ENCODE assay signal across 10 cellular contexts in the genomic region with DNA sequence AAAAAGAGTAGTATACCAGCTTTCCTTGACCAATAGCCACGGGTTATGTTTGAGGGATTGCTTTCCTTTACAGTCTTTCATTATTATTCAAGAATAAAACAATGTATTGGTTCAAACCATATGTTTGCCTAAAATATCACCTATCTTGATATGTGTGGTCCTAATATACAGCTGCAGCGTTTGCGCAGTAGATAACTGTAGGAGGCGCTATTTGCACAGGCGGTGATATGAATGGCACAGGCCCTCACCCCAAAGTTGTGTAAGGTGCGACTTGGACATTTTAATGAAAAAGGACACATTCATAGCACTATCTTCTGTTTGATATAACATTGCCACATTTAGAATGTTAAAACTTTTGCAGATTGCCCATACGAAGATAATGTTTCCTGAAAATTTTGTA.
A peak's percentile ranks its signal among the peaks of the same experiment; 100 is the strongest.
DNase-seq lines count a peak whose midpoint lies in the region; ATAC-seq, FAIRE-seq and TF ChIP-seq lines count a peak whose summit lies in the region.
"Had no signal": no experiment of that assay in that cellular context is flagged by ENCODE, and none has a peak within 500 bp of the region (broad histone marks: within the 10 kb centered on the region; RNA-seq: fewer than 3 reads in every experiment).

No MANE protein-coding gene starts in this region.

- no peaks in the 10 kb centered on the region for H3K9me1 ChIP-seq in K562 (ENCODE audit: control insufficient read depth, insufficient read depth, low read length)

- no peaks in the 10 kb centered on the region for H3K4me1 ChIP-seq in Karpas-422 (ENCODE audit: low read length)
- H3K4me1 ChIP-seq in K562 (replicated peaks in 1 of 2; ENCODE audit: control insufficient read depth in 2 of 2, insufficient read depth in 2 of 2, low read length in 2 of 2) = no peaks in the 10 kb centered on the region
- no peaks in the 10 kb centered on the region for H3K4me1 ChIP-seq in ovary (ENCODE audit: insufficient read depth)

- peak; percentile 3 for DNase-seq in NCI-H1694 (lab: John Stamatoyannopoulos, UW)
- no peak for DNase-seq in NCI-H1694 treated with DMSO at 0.1 percent for 48 hours (lab: John Stamatoyannopoulos, UW)
- DNase-seq in Karpas-422 = peak; percentile 48
- peak in 1 of 4 experiments; percentile 9 for DNase-seq in K562 (ENCODE audit: extremely low read depth in 1 of 4, low spot score in 3 of 4)
- no peak for DNase-seq in retinal pigment epithelial cell (ENCODE audit: low read depth)
- DNase-seq in cerebellar cortex (ENCODE audit: low spot score) = no peak
- DNase-seq in caudate nucleus (lab: John Stamatoyannopoulos, UW) = no peak
- no peak for DNase-seq in ovary
- DNase-seq: NCI-H1105 treated with DMSO at 0.1 percent for 48 hours had no signal

- H3K9me3 ChIP-seq in Karpas-422 (ENCODE audit: low read length) = no peaks in the 10 kb centered on the region
- no peaks in the 10 kb centered on the region for H3K9me3 ChIP-seq in K562 (replicated peaks; ENCODE audit: control insufficient read depth, insufficient read depth, low read depth, low read length)
- no peaks in the 10 kb centered on the region for H3K9me3 ChIP-seq in ovary
- H3K9me3 ChIP-seq: thoracic aorta had no signal

- POLR2A ChIA-PET in K562 (lab: Yijun Ruan, JAX) = no interaction called here

- H3K79me2 ChIP-seq in Karpas-422 (ENCODE audit: low read length) (no peaks in the 10 kb centered on the region), K562 (ENCODE audit: control insufficient read depth, insufficient read depth, low read length) (no peaks in the 10 kb centered on the region)

- TF ChIP-seq CTCF in K562 (IDR thresholded peaks at IDR 0.05 in 2 of 3, conservative IDR thresholded peaks at IDR 0.05 in 1 of 3; ENCODE audit: insufficient read depth in 2 of 3, low read depth in 1 of 3, low read length in 3 of 3) (peak; percentile 10 to 22 (median 15); a peak in 1 of 6 replicates), retinal pigment epithelial cell (conservative IDR thresholded peaks at IDR 0.05; ENCODE audit: low read depth, low read length) (peak; percentile 33), ovary (IDR thresholded peaks at IDR 0.05) (no peak)

- peak in 1 of 2 experiments; percentile 56; a peak in 2 of 4 replicates for TF ChIP-seq RAD21 in K562 (CRISPR knock-in tag; conservative IDR thresholded peaks at IDR 0.05 in 1 of 2, IDR thresholded peaks at IDR 0.05 in 1 of 2)

- CTCF ChIA-PET in K562 (lab: Yijun Ruan, JAX; ENCODE audit: low intra/inter-chr PET ratio) = no interaction called here

- no TSS peak for BruUV-seq in K562 (replicated peaks; lab: Mats Ljungman, UMichigan)

- TF ChIP-seq POLR2A in K562 (conservative IDR thresholded peaks at IDR 0.05) (no peak), ovary (IDR thresholded peaks at IDR 0.05) (no peak)

- no peak for TF ChIP-seq EP300 in K562 (IDR thresholded peaks at IDR 0.05; ENCODE audit: low read length)
- TF ChIP-seq EP300 in ovary (IDR thresholded peaks at IDR 0.05) = no peak

- H3K4me3 ChIP-seq in Karpas-422 (ENCODE audit: low read length) (no peak overlapping the region), K562 (no peak overlapping the region), retinal pigment epithelial cell (ENCODE audit: low read length) (no peak overlapping the region), ovary (no peak overlapping the region)
- H3K4me3 ChIP-seq: thoracic aorta had no signal

- in situ Hi-C loops in K562 (cut with MboI) = no loop called here

- FAIRE-seq in K562 (lab: Jason Lieb, UNC) = no peak

- no peak overlapping the region for H2AFZ ChIP-seq in Karpas-422 (ENCODE audit: low read length)
- no peak overlapping the region for H2AFZ ChIP-seq in K562 (ENCODE audit: low read depth, low read length)

- H3K9ac ChIP-seq in Karpas-422 (ENCODE audit: low read length) = no peak overlapping the region
- no peak overlapping the region for H3K9ac ChIP-seq in K562 (ENCODE audit: insufficient read depth in 1 of 2, low read depth in 2 of 2, low read length in 2 of 2)

- H3K9me2 ChIP-seq in Karpas-422 (replicated peaks; ENCODE audit: insufficient read depth, low read length) = no peaks in the 10 kb centered on the region; the same call in 1 of the 2 replicates

- no peaks in the 10 kb centered on the region for H3K27me3 ChIP-seq in Karpas-422 (ENCODE audit: low read length)
- no peaks in the 10 kb centered on the region for H3K27me3 ChIP-seq in K562 (ENCODE audit: control insufficient read depth in 2 of 2, insufficient read depth in 2 of 2, low read length in 2 of 2)
- H3K27me3 ChIP-seq in ovary = no peaks in the 10 kb centered on the region

- no peak overlapping the region for H3K27ac ChIP-seq in Karpas-422 (ENCODE audit: low read length)
- H3K27ac ChIP-seq in K562 (ENCODE audit: extremely low read depth, low read depth, low read length) = no peak overlapping the region
- no peak overlapping the region for H3K27ac ChIP-seq in caudate nucleus (ENCODE audit: low read depth, low read length)
- H3K27ac ChIP-seq in ovary = no peak overlapping the region
- H3K27ac ChIP-seq: thoracic aorta had no signal

- H3K4me2 ChIP-seq in Karpas-422 (ENCODE audit: low read depth, low read length, poor library complexity, severe bottlenecking) (no peak overlapping the region), K562 (ENCODE audit: insufficient read depth, low read length) (no peak overlapping the region)

- ATAC-seq in K562 = no peak

- intact Hi-C loops in K562 (cut with micrococcal nuclease) (no loop called here), ovary (cut with DNase I) (no loop called here)

- no peaks in the 10 kb centered on the region for H4K20me1 ChIP-seq in Karpas-422 (ENCODE audit: insufficient read depth, low read depth, low read length)
- no peaks in the 10 kb centered on the region for H4K20me1 ChIP-seq in K562 (replicated peaks; ENCODE audit: control insufficient read depth, insufficient read depth, low read length)

- WGBS in K562 (ENCODE audit: insufficient coverage, low coverage, missing lambda C conversion rate) = 2% methylated on average over 7 of the region's 7 CpGs
- WGBS in ovary, 3 donors = 77 to 85% (median 84%) methylated on average over 7 of the region's 7 CpGs

- H3K36me3 ChIP-seq in Karpas-422 (ENCODE audit: insufficient read depth, low read length) (no peaks in the 10 kb centered on the region), K562 (ENCODE audit: control insufficient read depth, insufficient read depth, low read length) (no peaks in the 10 kb centered on the region), ovary (no peaks in the 10 kb centered on the region)
- H3K36me3 ChIP-seq: thoracic aorta had no signal

TF ChIP-seq in K562, 482 proteins besides CTCF, POLR2A, EP300 and RAD21 (continues in another document):
- TF ChIP-seq CCNT2 (IDR thresholded peaks at IDR 0.05; ENCODE audit: borderline replicate concordance, extremely low read depth, insufficient read length, low read depth, low read length) = no peak
- no peak for TF ChIP-seq NFIX (CRISPR knock-in tag; IDR thresholded peaks at IDR 0.05; ENCODE audit: low read depth)
- TF ChIP-seq FOS (IDR thresholded peaks at IDR 0.05; ENCODE audit: extremely low read depth, insufficient read length) = no peak
- TF ChIP-seq PHB (CRISPR knock-in tag; IDR thresholded peaks at IDR 0.05) = no peak
- no peak for TF ChIP-seq DMBX1 (CRISPR knock-in tag; IDR thresholded peaks at IDR 0.05; ENCODE audit: borderline replicate concordance)
- TF ChIP-seq, protein P1, sequence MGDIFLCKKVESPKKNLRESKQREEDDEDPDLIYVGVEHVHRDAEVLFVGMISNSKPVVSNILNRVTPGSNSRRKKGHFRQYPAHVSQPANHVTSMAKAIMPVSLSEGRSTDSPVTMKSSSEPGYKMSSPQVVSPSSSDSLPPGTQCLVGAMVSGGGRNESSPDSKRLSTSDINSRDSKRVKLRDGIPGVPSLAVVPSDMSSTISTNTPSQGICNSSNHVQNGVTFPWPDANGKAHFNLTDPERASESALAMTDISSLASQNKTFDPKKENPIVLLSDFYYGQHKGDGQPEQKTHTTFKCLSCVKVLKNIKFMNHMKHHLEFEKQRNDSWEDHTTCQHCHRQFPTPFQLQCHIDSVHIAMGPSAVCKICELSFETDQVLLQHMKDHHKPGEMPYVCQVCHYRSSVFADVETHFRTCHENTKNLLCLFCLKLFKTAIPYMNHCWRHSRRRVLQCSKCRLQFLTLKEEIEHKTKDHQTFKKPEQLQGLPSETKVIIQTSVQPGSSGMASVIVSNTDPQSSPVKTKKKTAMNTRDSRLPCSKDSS (IDR thresholded peaks at IDR 0.05; ENCODE audit: low read depth, partially characterized antibody) = no peak
- no peak for TF ChIP-seq YBX1 (IDR thresholded peaks at IDR 0.05)
- no peak for TF ChIP-seq POLR2AphosphoS2 (IDR thresholded peaks at IDR 0.05; ENCODE audit: low read length)
- no peak for TF ChIP-seq BRCA1 (IDR thresholded peaks at IDR 0.05)
- TF ChIP-seq BRCA1 (CRISPR knock-in tag; IDR thresholded peaks at IDR 0.05) = no peak

Comparison
In these comparisons a context has a peak if more than half of its experiments do, and no peak if none do; other contexts are left out.
1. DNase-seq: peak in NCI-H1694 (single experiment) and Karpas-422 (single experiment); none in NCI-H1694 treated with DMSO at 0.1 percent for 48 hours (single experiment), retinal pigment epithelial cell (single experiment), cerebellar cortex (single experiment), caudate nucleus (0 of 61) and ovary (0 of 5).
2. CTCF ChIP-seq: peak in K562 (3 of 3) and retinal pigment epithelial cell (single experiment); none in ovary (0 of 3).